17 cellular contexts compared by ENCODE assay signal in genomic region chr4:96776922-96777510, GRCh38.
A peak's percentile ranks its signal among the peaks of the same experiment; 100 is the strongest.
DNase-seq lines count a peak whose midpoint lies in the region; ATAC-seq lines count a peak whose summit lies in the region.
"Had no signal": no experiment of that assay in that cellular context is flagged by ENCODE, and none has a peak within 500 bp of the region (broad histone marks: within the 10 kb centered on the region; RNA-seq: fewer than 3 reads in every experiment).

No MANE protein-coding gene starts in this region.

- H3K9me3 ChIP-seq in mesenchymal stem cell (ENCODE audit: control insufficient read depth, low read length) = peaks cover 7% of the 10 kb centered on the region

- no peak overlapping the region for H2BK12ac ChIP-seq in mesenchymal stem cell (ENCODE audit: low read length in 2 of 2)

- no peak overlapping the region for H3K18ac ChIP-seq in mesenchymal stem cell (ENCODE audit: low read depth in 1 of 2, low read length in 2 of 2)

- no peak overlapping the region for H2AK5ac ChIP-seq in mesenchymal stem cell (ENCODE audit: low read length, severe bottlenecking)

- H2BK15ac ChIP-seq in mesenchymal stem cell (ENCODE audit: low read depth, poor library complexity, severe bottlenecking) = no peak overlapping the region

- H3K4me3 ChIP-seq in mesenchymal stem cell (ENCODE audit: insufficient read depth in 1 of 2, low read depth in 1 of 2, low read length in 2 of 2) = no peak overlapping the region
- H3K4me3 ChIP-seq: PC-9, SJSA1 had no signal

- H3K4me1 ChIP-seq in mesenchymal stem cell (ENCODE audit: control insufficient read depth, insufficient read depth, low read depth, low read length) = no peaks in the 10 kb centered on the region
- H3K4me1 ChIP-seq: SJSA1 had no signal

- H3K79me1 ChIP-seq in mesenchymal stem cell (replicated peaks; ENCODE audit: low read length, poor library complexity, severe bottlenecking) = no peaks in the 10 kb centered on the region

- H2AFZ ChIP-seq in mesenchymal stem cell (ENCODE audit: low read depth, low read length) = no peak overlapping the region
- H2AFZ ChIP-seq: PC-9 had no signal

- no peak overlapping the region for H2BK120ac ChIP-seq in mesenchymal stem cell (ENCODE audit: low read depth, low read length)

- in situ Hi-C loops in Caki2 (cut with HindIII; ENCODE audit: low pct_unique_long_range_greater_than_20kb, low sequenced_read_pairs) = no loop called here

- no peak for ATAC-seq in GM21515 (IDR thresholded peaks at IDR 0.05; ENCODE audit: unreplicated experiment)
- ATAC-seq in HG02840 (IDR thresholded peaks at IDR 0.05; ENCODE audit: low FRiP score, unreplicated experiment) = no peak
- ATAC-seq in stimulated activated naive CD8-positive, alpha-beta T cell treated with anti-CD3 and anti-CD28 coated beads, Interleukin-15, Interleukin-2, amounts not matched to agents 100 U/mL and 50 U/mL, for 24 hours = no peak

- no peak overlapping the region for H2BK5ac ChIP-seq in mesenchymal stem cell (ENCODE audit: low read depth, low read length, poor library complexity, severe bottlenecking)

- no peak overlapping the region for H3K23ac ChIP-seq in mesenchymal stem cell (ENCODE audit: low read length in 2 of 2)

- H3K14ac ChIP-seq in mesenchymal stem cell (ENCODE audit: low read length in 2 of 2) = no peak overlapping the region

- no peak overlapping the region for H3K9ac ChIP-seq in mesenchymal stem cell (ENCODE audit: low read length)

- no peaks in the 10 kb centered on the region for H3K27me3 ChIP-seq in mesenchymal stem cell (ENCODE audit: control insufficient read depth in 1 of 2, insufficient read depth in 1 of 2, low read length in 2 of 2)
- H3K27me3 ChIP-seq: SJSA1 had no signal

- DNase-seq in Caki2 (ENCODE audit: low read depth) (peak; percentile 1), NCI-H69 (lab: John Stamatoyannopoulos, UW) (peak; percentile 51), mesenchymal stem cell (peak; percentile 27)
- DNase-seq in activated T-cell treated with anti-CD3 and anti-CD28 coated beads, Interleukin-2, amount 50 U/mL, for 48 hours = no peak
- DNase-seq in stimulated activated naive CD8-positive, alpha-beta T cell treated with anti-CD3 and anti-CD28 coated beads, Interleukin-15, Interleukin-2, amounts not matched to agents 100 U/mL and 50 U/mL, for 24 hours = no peak
- DNase-seq: ACHN, DMS153, DND-41, MV-4-11, NCI-H1105, NCI-H2029, NCI-H526, PC-9, Right ventricle myocardium superior had no signal

- H3K36me3 ChIP-seq in mesenchymal stem cell (ENCODE audit: control insufficient read depth in 1 of 2, insufficient read depth in 2 of 2, low read depth in 1 of 2, low read length in 2 of 2) = no peaks in the 10 kb centered on the region
- H3K36me3 ChIP-seq: SJSA1 had no signal

- H3K27ac ChIP-seq in mesenchymal stem cell (ENCODE audit: low read length, poor library complexity, severe bottlenecking) = no peak overlapping the region
- H3K27ac ChIP-seq: PC-9, SJSA1 had no signal

- no peak overlapping the region for H4K8ac ChIP-seq in mesenchymal stem cell (ENCODE audit: low read length)

- no peak overlapping the region for H3K4me2 ChIP-seq in mesenchymal stem cell (ENCODE audit: low read length, poor library complexity, severe bottlenecking)
- H3K4me2 ChIP-seq: PC-9 had no signal

- H4K91ac ChIP-seq in mesenchymal stem cell (ENCODE audit: low read length) = no peak overlapping the region

- H3K4ac ChIP-seq in mesenchymal stem cell (ENCODE audit: low read depth in 1 of 2, low read length in 2 of 2) = no peak overlapping the region

- WGBS in mesenchymal stem cell = 63% methylated on average over 1 of the region's 2 CpGs

Comparison
In these comparisons a context has a peak if more than half of its experiments do, and no peak if none do; other contexts are left out.
1. DNase-seq: peak in Caki2 (single experiment), NCI-H69 (single experiment) and mesenchymal stem cell (single experiment); none in activated T-cell treated with anti-CD3 and anti-CD28 coated beads, Interleukin-2, amount 50 U/mL, for 48 hours (0 of 2) and stimulated activated naive CD8-positive, alpha-beta T cell treated with anti-CD3 and anti-CD28 coated beads, Interleukin-15, Interleukin-2, amounts not matched to agents 100 U/mL and 50 U/mL, for 24 hours (single experiment).